Comparison of ENCODE assay signal across 8 cellular contexts in the genomic region with DNA sequence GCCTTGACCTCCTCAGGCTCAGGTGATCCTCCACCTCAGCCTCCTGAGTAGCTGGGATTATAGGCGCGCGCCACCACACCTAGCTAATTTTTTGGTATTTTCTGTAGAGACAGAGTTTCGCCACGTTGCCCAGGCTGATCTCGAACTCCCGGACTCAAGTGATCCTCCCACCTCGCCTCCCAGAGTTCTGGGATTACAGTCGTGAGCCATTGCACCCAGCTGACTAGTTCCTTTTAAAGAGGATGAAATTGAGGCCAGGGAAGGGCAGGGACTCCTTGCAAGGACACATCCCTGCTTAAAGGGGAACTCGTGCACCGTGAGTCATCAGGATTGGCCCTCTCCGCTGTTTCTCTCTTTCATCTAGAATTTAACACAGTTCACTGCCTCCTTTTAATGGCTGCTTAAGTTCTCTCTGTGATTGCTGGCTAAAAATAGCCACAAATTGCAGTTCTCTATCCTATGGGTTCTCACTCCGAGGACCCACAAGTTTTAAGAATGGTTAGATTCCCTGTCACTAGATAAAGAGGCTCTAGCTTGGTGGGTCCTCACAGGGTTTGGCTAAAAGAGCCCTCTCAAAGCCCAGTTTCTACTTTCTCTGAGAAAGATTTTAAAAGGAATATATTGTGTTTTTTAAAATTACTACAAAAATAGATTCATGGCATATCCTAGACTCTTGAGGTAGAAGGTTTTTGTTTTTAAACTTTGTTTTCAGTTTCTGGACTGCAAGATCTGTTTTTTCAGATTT. TPM values are rescaled to one million over a fixed set of nuclear protein-coding genes. Genes with fewer than 3 reads are reported as not detected.
DNase-seq lines count a peak whose midpoint lies in the region; ATAC-seq and TF ChIP-seq lines count a peak whose summit lies in the region.

No MANE protein-coding gene starts in this region.

- peak; percentile 88 to 89 for ATAC-seq in gastrocnemius medialis
- no peak for ATAC-seq in HG03025 (IDR thresholded peaks at IDR 0.05; ENCODE audit: low FRiP score, unreplicated experiment)
- no peak for ATAC-seq in GM18511 (IDR thresholded peaks at IDR 0.05; ENCODE audit: unreplicated experiment)

- H3K36me3 ChIP-seq in brain microvascular endothelial cell (replicated peaks) (no peaks in the 10 kb centered on the region), iPS-20b (ENCODE audit: insufficient read depth, low read depth, low read length) (peaks cover 2% of the 10 kb centered on the region; the same call in 1 of the 2 replicates), gastrocnemius medialis (peaks cover 0 to under 1% of the 10 kb centered on the region in 2 donors)

- H3K27me3 ChIP-seq in brain microvascular endothelial cell (replicated peaks) (no peaks in the 10 kb centered on the region), iPS-20b (ENCODE audit: insufficient read depth, low read length) (peaks cover 10% of the 10 kb centered on the region), gastrocnemius medialis (no peaks in the 10 kb centered on the region)

- in situ Hi-C loops in brain microvascular endothelial cell (cut with HindIII; ENCODE audit: low pct_ligation_motif_present, low sequenced_read_pairs) = no loop called here
- in situ Hi-C loops in gastrocnemius medialis (cut with MboI; ENCODE audit: low sequenced_read_pairs in 4 of 4) = loop anchor here in 1 of 4 donors (10.0 kb wide), 1 partner anchor 320 kb away; no protein-coding TSS in a partner anchor

- no peak for TF ChIP-seq CTCF in GM12864 (IDR thresholded peaks at IDR 0.05; ENCODE audit: low read depth, low read length, missing control alignments)
- TF ChIP-seq CTCF in brain microvascular endothelial cell (IDR thresholded peaks at IDR 0.05; ENCODE audit: low read depth, low read length, missing control alignments) = no peak
- no peak for TF ChIP-seq CTCF in gastrocnemius medialis (IDR thresholded peaks at IDR 0.05 in 4 of 5, conservative IDR thresholded peaks at IDR 0.05 in 1 of 5)

- peaks cover 2% of the 10 kb centered on the region; the same call in 1 of the 2 replicates for H3K4me1 ChIP-seq in iPS-20b (ENCODE audit: insufficient read depth, low read length)
- H3K4me1 ChIP-seq in gastrocnemius medialis = peaks cover 9% of the 10 kb centered on the region in 2 donors

- peak; percentile 9 to 18 for TF ChIP-seq POLR2A in gastrocnemius medialis (IDR thresholded peaks at IDR 0.05)

- H3K9me3 ChIP-seq in iPS-20b (ENCODE audit: insufficient read depth, low read depth, low read length) (no peaks in the 10 kb centered on the region), gastrocnemius medialis (no peaks in the 10 kb centered on the region)

- intact Hi-C loops in gastrocnemius medialis (cut with DNase I; ENCODE audit: low total_unique reads) = loop anchor here (1.0 to 10.0 kb wide), 3 partner anchors 18 to 600 kb away; partner anchors contain the start of genes CLASP2, GLB1, TMPPE and UBP1

- H3K4me3 ChIP-seq in GM12864 (ENCODE audit: low read depth, low read length) (peak overlapping the region; percentile 85), brain microvascular endothelial cell (ENCODE audit: low read depth, low read length) (peak overlapping the region; percentile 71), iPS-20b (ENCODE audit: low read length) (peak overlapping the region; percentile 91; the same call in 1 of the 2 replicates), gastrocnemius medialis (peak overlapping the region; percentile 69 to 90 (median 70))

- peak overlapping the region; percentile 68 for H3K27ac ChIP-seq in brain microvascular endothelial cell
- no peak overlapping the region for H3K27ac ChIP-seq in iPS-20b (ENCODE audit: low read length)
- H3K27ac ChIP-seq in gastrocnemius medialis = peak overlapping the region; percentile 87 to 96 (median 94)

- H3K9ac ChIP-seq in iPS-20b (ENCODE audit: low read depth, low read length) = 0 out of 2 replicates have a peak overlapping the region, but pooled peaks have one; percentile 37

- DNase-seq in GM12864 (ENCODE audit: low read depth) (no peak), NOMO-1 treated with DMSO at 0.1 percent for 48 hours (lab: John Stamatoyannopoulos, UW; ENCODE audit: unreplicated experiment) (peak; percentile 89), brain microvascular endothelial cell (peak; percentile 80), gastrocnemius medialis (peak; percentile 92 to 94)
- no peak for DNase-seq in stimulated activated CD4-positive, alpha-beta T cell treated with anti-CD3 and anti-CD28 coated beads, Interleukin-12 subunit alpha, Interleukin-12 subunit beta, amount 100 ng/mL, for 4 hours

RNA-seq across cellular contexts. Expression of gene CRTAP, which starts 1.4 kb away (rescaled TPM):
- total RNA-seq in gastrocnemius medialis = 100 to 1,000 TPM in 1 of 4 donors, 10 to 100 TPM in 3; 75.2 to 107 (median 83.1) TPM

RNA-seq across cellular contexts. Expression of gene GLB1, which starts 18.2 kb away (rescaled TPM):
- 10 to 100 TPM; 11.4 to 38.0 (median 19.3) TPM for total RNA-seq in gastrocnemius medialis

RNA-seq across cellular contexts. Expression of gene TMPPE, which starts 18.2 kb away (rescaled TPM):
- 1 to 10 TPM; 2.1 to 2.8 (median 2.6) TPM for total RNA-seq in gastrocnemius medialis

Comparison
In these comparisons a context has a peak if more than half of its experiments do, and no peak if none do; other contexts are left out.
1. DNase-seq: peak in NOMO-1 treated with DMSO at 0.1 percent for 48 hours (single experiment), brain microvascular endothelial cell (single experiment) and gastrocnemius medialis (2 of 2); none in GM12864 (single experiment) and stimulated activated CD4-positive, alpha-beta T cell treated with anti-CD3 and anti-CD28 coated beads, Interleukin-12 subunit alpha, Interleukin-12 subunit beta, amount 100 ng/mL, for 4 hours (single experiment).
2. ATAC-seq: peak in gastrocnemius medialis (2 of 2); none in HG03025 (single experiment) and GM18511 (single experiment).
3. Peak in every context shown above with its lines, with median percentiles within 50 percentile points of each other: H3K4me3 ChIP-seq.